Comparison of ENCODE assay signal across 24 cellular contexts in genomic region chr12:97336896-97337751, GRCh38.
DNase-seq lines count a peak whose midpoint lies in the region; ATAC-seq and TF ChIP-seq lines count a peak whose summit lies in the region.
"Had no signal": no experiment of that assay in that cellular context is flagged by ENCODE, and none has a peak within 500 bp of the region (broad histone marks: within the 10 kb centered on the region; RNA-seq: fewer than 3 reads in every experiment).

No MANE protein-coding gene starts in this region.

- H3K79me2 ChIP-seq in GM23338 (replicated peaks; ENCODE audit: insufficient read depth) (no peaks in the 10 kb centered on the region), OCI-LY3 (ENCODE audit: low read length) (no peaks in the 10 kb centered on the region), H9 (ENCODE audit: insufficient read depth, low read length) (no peaks in the 10 kb centered on the region)

- H3T11ph ChIP-seq in H9 (ENCODE audit: low read length) = no peak overlapping the region

- H2BK12ac ChIP-seq in H9 (ENCODE audit: insufficient read length, low read depth, low read length) = no peak overlapping the region

- H3K27me3 Mint-ChIP-seq in stimulated activated naive CD8-positive, alpha-beta T cell treated with anti-CD3 and anti-CD28 coated beads, Interleukin-15, amount 100 ng/mL, for 72 hours = peaks cover 9% of the 10 kb centered on the region
- H3K27me3 Mint-ChIP-seq in GM23338 (ENCODE audit: insufficient read depth, low read depth, poor library complexity) = no peaks in the 10 kb centered on the region
- no peaks in the 10 kb centered on the region for H3K27me3 Mint-ChIP-seq in H9 (ENCODE audit: low read depth)

- no peak overlapping the region for H4K8ac ChIP-seq in H9 (replicated peaks; ENCODE audit: insufficient read length, low read depth, low read length)

- H3K27ac Mint-ChIP-seq in stimulated activated naive CD8-positive, alpha-beta T cell treated with anti-CD3 and anti-CD28 coated beads, Interleukin-15, amount 100 ng/mL, for 72 hours = no peak overlapping the region
- H3K27ac Mint-ChIP-seq in GM23338 (no peak overlapping the region), H9 (no peak overlapping the region)
- H3K27ac Mint-ChIP-seq: B cell, WTC11 had no signal

- H4K91ac ChIP-seq in H9 (ENCODE audit: insufficient read length, low read depth, low read length) = no peak overlapping the region

- H2BK15ac ChIP-seq in H9 (ENCODE audit: low read depth, low read length) = no peak overlapping the region

- H3K36me3 Mint-ChIP-seq in GM23338 (ENCODE audit: low read depth) (no peaks in the 10 kb centered on the region), H9 (ENCODE audit: insufficient read depth in 1 of 3, low read depth in 3 of 3) (no peaks in the 10 kb centered on the region)
- H3K36me3 Mint-ChIP-seq: brain, WTC11 had no signal

- H3K9me2 ChIP-seq in GM23338 (ENCODE audit: insufficient read depth) = peaks cover 9% of the 10 kb centered on the region; the same call in 1 of the 2 replicates

- H4K20me1 ChIP-seq in GM23338 (replicated peaks; ENCODE audit: insufficient read depth) = no peaks in the 10 kb centered on the region
- no peaks in the 10 kb centered on the region for H4K20me1 ChIP-seq in OCI-LY3 (ENCODE audit: insufficient read depth, low read length)
- H4K20me1 ChIP-seq in H9 (ENCODE audit: control insufficient read depth, insufficient read depth, insufficient read length) = no peaks in the 10 kb centered on the region

- WGBS in H9 (ENCODE audit: extremely low coverage, insufficient read length, low lambda C conversion rate) = no CpG with 5 or more reads among the region's 7 CpGs

- H3K4ac ChIP-seq in H9 (ENCODE audit: low read depth, low read length) = no peak overlapping the region

- no peak overlapping the region for H2BK20ac ChIP-seq in H9 (ENCODE audit: low read depth, low read length, poor library complexity, severe bottlenecking)

- no peak overlapping the region for H3K23ac ChIP-seq in H9 (ENCODE audit: insufficient read length, low read depth, low read length)

- peak overlapping the region; percentile 25; the same call in 1 of the 2 replicates for H2AFZ ChIP-seq in GM23338
- H2AFZ ChIP-seq in OCI-LY3 (ENCODE audit: low read depth, low read length) = peak overlapping the region; percentile 64
- no peak overlapping the region for H2AFZ ChIP-seq in H9 (ENCODE audit: low read length)

- H3K9me3 Mint-ChIP-seq in stimulated activated naive CD8-positive, alpha-beta T cell treated with anti-CD3 and anti-CD28 coated beads, Interleukin-15, amount 100 ng/mL, for 72 hours = no peaks in the 10 kb centered on the region
- H3K9me3 Mint-ChIP-seq in GM23338 (no peaks in the 10 kb centered on the region), H9 (no peaks in the 10 kb centered on the region)
- H3K9me3 Mint-ChIP-seq: brain, WTC11 had no signal

- H3K4me2 ChIP-seq in GM23338 (no peak overlapping the region), OCI-LY3 (ENCODE audit: low read length) (peak overlapping the region; percentile 88), H9 (ENCODE audit: insufficient read depth, insufficient read length, low read length) (no peak overlapping the region)

- no peaks in the 10 kb centered on the region for H3K36me3 ChIP-seq in GM23338 (ENCODE audit: insufficient read depth)
- H3K36me3 ChIP-seq in OCI-LY3 (replicated peaks; ENCODE audit: low read depth, low read length) = no peaks in the 10 kb centered on the region
- H3K36me3 ChIP-seq: lower lobe of right lung, Peyer's patch had no signal

- H3K9me3 ChIP-seq in OCI-LY3 (ENCODE audit: insufficient read depth, low read length) = no peaks in the 10 kb centered on the region
- H3K9me3 ChIP-seq in H9 (ENCODE audit: control insufficient read depth, low read depth, low read length) = no peaks in the 10 kb centered on the region
- H3K9me3 ChIP-seq: lower lobe of right lung, Peyer's patch had no signal

- H3K4me3 ChIP-seq in GM23338 (no peak overlapping the region), OCI-LY3 (ENCODE audit: low read length) (peak overlapping the region; percentile 55), coronary artery (no peak overlapping the region)
- H3K4me3 ChIP-seq: lower lobe of right lung, Peyer's patch had no signal

- H3K23me2 ChIP-seq in H9 (ENCODE audit: insufficient read length, low read depth, low read length, poor library complexity, severe bottlenecking) = no peaks in the 10 kb centered on the region

- H3K9ac ChIP-seq in OCI-LY3 (ENCODE audit: low read length) (no peak overlapping the region), H9 (ENCODE audit: extremely low read depth, insufficient read length, low read length) (no peak overlapping the region)

- H3K4me1 ChIP-seq in GM23338 (ENCODE audit: insufficient read depth) (no peaks in the 10 kb centered on the region), OCI-LY3 (ENCODE audit: low read length) (peaks cover 16% of the 10 kb centered on the region), H9 (ENCODE audit: insufficient read depth, low read length) (no peaks in the 10 kb centered on the region)
- H3K4me1 ChIP-seq: lower lobe of right lung, Peyer's patch had no signal

- H4K5ac ChIP-seq in H9 (ENCODE audit: insufficient read length, low read depth, low read length) = no peak overlapping the region

- no peak overlapping the region for H3K4me3 Mint-ChIP-seq in stimulated activated naive CD8-positive, alpha-beta T cell treated with anti-CD3 and anti-CD28 coated beads, Interleukin-15, amount 100 ng/mL, for 72 hours
- no peak overlapping the region for H3K4me3 Mint-ChIP-seq in GM23338
- H3K4me3 Mint-ChIP-seq in H9 = no peak overlapping the region
- H3K4me3 Mint-ChIP-seq: B cell, brain, WTC11 had no signal

- no peaks in the 10 kb centered on the region for H3K4me1 Mint-ChIP-seq in stimulated activated naive CD8-positive, alpha-beta T cell treated with anti-CD3 and anti-CD28 coated beads, Interleukin-15, amount 100 ng/mL, for 72 hours
- H3K4me1 Mint-ChIP-seq in GM23338 (peaks cover 5% of the 10 kb centered on the region; the same call in 2 of the 3 replicates), H9 (peaks cover 5 to 17% of the 10 kb centered on the region in 2 experiments; a peak in 3 of 4 replicates)
- H3K4me1 Mint-ChIP-seq: B cell, brain, WTC11 had no signal

- H3K27me3 ChIP-seq in GM23338 (ENCODE audit: insufficient read depth) (no peaks in the 10 kb centered on the region), OCI-LY3 (ENCODE audit: low read depth, low read length) (peaks cover 4% of the 10 kb centered on the region; the same call in 1 of the 2 replicates), H9 (ENCODE audit: insufficient read depth, low read length) (no peaks in the 10 kb centered on the region)
- H3K27me3 ChIP-seq: Peyer's patch had no signal

- H2BK120ac ChIP-seq in H9 (ENCODE audit: low read depth, low read length, poor library complexity, severe bottlenecking) = no peak overlapping the region

- H3K14ac ChIP-seq in H9 (ENCODE audit: insufficient read depth, low read length) = no peak overlapping the region

- H3K27ac ChIP-seq in GM23338 (ENCODE audit: low read depth) (no peak overlapping the region), OCI-LY3 (ENCODE audit: low read length) (peak overlapping the region; percentile 11), coronary artery (no peak overlapping the region), H9 (ENCODE audit: insufficient read length, low read depth, low read length) (no peak overlapping the region)
- H3K27ac ChIP-seq: HL-60, lower lobe of right lung, Peyer's patch had no signal

- DNase-seq in stimulated activated naive CD8-positive, alpha-beta T cell treated with anti-CD3 and anti-CD28 coated beads, Interleukin-15, amount 100 ng/mL, for 72 hours = no peak
- DNase-seq in stimulated activated naive CD8-positive, alpha-beta T cell treated with anti-CD3 and anti-CD28 coated beads, Interleukin-15, Interleukin-2, amounts not matched to agents 100 U/mL and 50 U/mL, for 24 hours = no peak
- DNase-seq in GM23338 (ENCODE audit: low spot score) (no peak), GM19240 (ENCODE audit: insufficient read length, low spot score) (no peak), coronary artery (ENCODE audit: low spot score) (no peak), H9 (no peak), SK-N-DZ (ENCODE audit: low spot score) (no peak)
- DNase-seq: activated CD4-positive, alpha-beta T cell treated with anti-CD3 and anti-CD28 coated beads, Interleukin-2, amount 50 U/mL, for 4 hours; activated gamma-delta T cell treated with Interleukin-2 at 50 U/mL for 16 hours; GF-D8; Karpas-422; kidney glomerular epithelial cell; lower lobe of right lung; NCI-H146; NCI-H524; Peyer's patch; SIG-M5; stimulated activated CD4-positive, alpha-beta T cell treated with anti-CD3 and anti-CD28 coated beads, Interleukin-15, amount 100 ng/mL, for 24 hours; trophoblast cell had no signal

- no peak overlapping the region for H2BK5ac ChIP-seq in H9 (ENCODE audit: insufficient read length, low read length)

- no peaks in the 10 kb centered on the region for H3K79me1 ChIP-seq in H9 (ENCODE audit: insufficient read depth, low read depth, low read length, poor library complexity, severe bottlenecking)

- H2AK5ac ChIP-seq in H9 (ENCODE audit: insufficient read length, low read length) = no peak overlapping the region

- H3K56ac ChIP-seq in H9 (ENCODE audit: insufficient read length, low read depth, low read length) = no peak overlapping the region

- TF ChIP-seq CTCF in GM23338 (conservative IDR thresholded peaks at IDR 0.05; ENCODE audit: low read depth in 2 of 2) (no peak), OCI-LY3 (IDR thresholded peaks at IDR 0.05; ENCODE audit: low read depth, low read length) (no peak), coronary artery (IDR thresholded peaks at IDR 0.05) (no peak), H9 (conservative IDR thresholded peaks at IDR 0.05) (no peak)

- H3K18ac ChIP-seq in H9 (ENCODE audit: insufficient read length, low read depth, low read length) = no peak overlapping the region

- H3F3A ChIP-seq in GM23338 (replicated peaks; ENCODE audit: low read depth) = no peaks in the 10 kb centered on the region

- ATAC-seq in stimulated activated naive CD8-positive, alpha-beta T cell treated with anti-CD3 and anti-CD28 coated beads, Interleukin-15, amount 100 ng/mL, for 72 hours = peak; percentile 57
- no peak for ATAC-seq in stimulated activated naive CD8-positive, alpha-beta T cell treated with anti-CD3 and anti-CD28 coated beads, Interleukin-15, Interleukin-2, amounts not matched to agents 100 U/mL and 50 U/mL, for 24 hours
- no peak for ATAC-seq in GM23338
- ATAC-seq: lower lobe of right lung, WTC11 had no signal

TF ChIP-seq in GM23338, 12 proteins besides CTCF, POLR2A, EP300 and RAD21 (continues in another document):
- no peak for TF ChIP-seq EZH2phosphoT487 (IDR thresholded peaks at IDR 0.05; ENCODE audit: unreplicated experiment)
- no peak for TF ChIP-seq EZH2 (IDR thresholded peaks at IDR 0.05; ENCODE audit: low read depth, unreplicated experiment)
